Comparison of ENCODE assay signal across 12 cellular contexts in the genomic region with DNA sequence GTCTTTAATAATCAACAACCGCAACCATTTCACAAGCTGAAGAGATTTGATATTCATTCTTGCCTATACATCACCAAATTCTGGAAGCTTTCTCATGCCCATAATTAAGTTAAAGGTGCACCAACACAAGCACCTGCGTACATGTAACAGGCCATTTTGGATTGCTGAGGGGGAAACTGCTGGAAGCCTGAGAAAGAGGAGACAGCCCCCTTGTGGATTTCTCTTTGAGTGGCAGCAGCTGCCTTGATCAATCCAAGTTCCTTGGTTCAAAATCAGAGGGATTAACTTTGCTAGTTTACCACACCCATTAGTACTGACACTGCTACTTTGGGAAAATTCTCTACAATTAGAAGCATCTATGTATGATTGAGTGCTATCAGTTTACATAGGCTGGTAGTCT.
DNase-seq lines count a peak whose midpoint lies in the region; ATAC-seq and TF ChIP-seq lines count a peak whose summit lies in the region.
"Had no signal": no experiment of that assay in that cellular context is flagged by ENCODE, and none has a peak within 500 bp of the region (broad histone marks: within the 10 kb centered on the region; RNA-seq: fewer than 3 reads in every experiment).

No MANE protein-coding gene starts in this region.

- H2BK120ac ChIP-seq in mesendoderm (ENCODE audit: low read depth, low read length) = no peak overlapping the region

- H4K5ac ChIP-seq in mesendoderm (ENCODE audit: low read length) = no peak overlapping the region

- H3K79me1 ChIP-seq in mesendoderm (ENCODE audit: low read length) = no peaks in the 10 kb centered on the region

- H3K4me3 ChIP-seq in HAP-1 = no peak overlapping the region
- H3K4me3 ChIP-seq in astrocyte of the spinal cord (ENCODE audit: low read depth, low read length) = no peak overlapping the region
- no peak overlapping the region for H3K4me3 ChIP-seq in mesendoderm (ENCODE audit: low read length)
- no peak overlapping the region for H3K4me3 ChIP-seq in right atrium auricular region
- H3K4me3 ChIP-seq: breast epithelium, gastrocnemius medialis had no signal

- H3K23ac ChIP-seq in mesendoderm (ENCODE audit: low read length) = no peak overlapping the region

- TF ChIP-seq CTCF in astrocyte of the spinal cord (IDR thresholded peaks at IDR 0.05; ENCODE audit: low read depth, low read length) (peak; percentile 34), right atrium auricular region (IDR thresholded peaks at IDR 0.05) (no peak)

- no peak overlapping the region for H3K9ac ChIP-seq in mesendoderm (ENCODE audit: low read length)

- H3K27me3 ChIP-seq in HAP-1 (ENCODE audit: low read depth) = no peaks in the 10 kb centered on the region
- no peaks in the 10 kb centered on the region for H3K27me3 ChIP-seq in mesendoderm (ENCODE audit: insufficient read depth, low read length, poor library complexity)
- no peaks in the 10 kb centered on the region for H3K27me3 ChIP-seq in right atrium auricular region
- H3K27me3 ChIP-seq: breast epithelium, gastrocnemius medialis had no signal

- H3K4ac ChIP-seq in mesendoderm (ENCODE audit: low read depth, low read length) = no peak overlapping the region

- H2BK15ac ChIP-seq in mesendoderm (replicated peaks; ENCODE audit: low read depth) = no peak overlapping the region

- DNase-seq in HAP-1 (ENCODE audit: low spot score in 2 of 2) (peak; percentile 42 to 45), NCI-H524 (lab: John Stamatoyannopoulos, UW) (peak; percentile 65 to 83), astrocyte of the spinal cord (ENCODE audit: low read depth, low spot score) (no peak), mesendoderm (peak; percentile 72), right atrium auricular region (ENCODE audit: low spot score) (no peak)
- DNase-seq: activated CD8-positive, alpha-beta memory T cell treated with anti-CD3 and anti-CD28 coated beads, Interleukin-2, amount 50 U/mL, for 4 hours; gastrocnemius medialis; NCI-H187 had no signal

- H3K4me1 ChIP-seq in HAP-1 (peaks cover 4% of the 10 kb centered on the region), mesendoderm (ENCODE audit: control insufficient read depth, low read depth, low read length) (no peaks in the 10 kb centered on the region), right atrium auricular region (no peaks in the 10 kb centered on the region)
- H3K4me1 ChIP-seq: breast epithelium, gastrocnemius medialis had no signal

- ATAC-seq in GM18498 (IDR thresholded peaks at IDR 0.05; ENCODE audit: unreplicated experiment) = no peak
- no peak for ATAC-seq in HG03432 (IDR thresholded peaks at IDR 0.05; ENCODE audit: unreplicated experiment)
- ATAC-seq in GM21529 (IDR thresholded peaks at IDR 0.05; ENCODE audit: unreplicated experiment) = no peak
- ATAC-seq: gastrocnemius medialis had no signal

- H3K18ac ChIP-seq in mesendoderm (ENCODE audit: low read length) = no peak overlapping the region

- H4K8ac ChIP-seq in mesendoderm (ENCODE audit: low read depth, low read length) = no peak overlapping the region

- H3K9me3 ChIP-seq in HAP-1 (no peaks in the 10 kb centered on the region), right atrium auricular region (no peaks in the 10 kb centered on the region)
- H3K9me3 ChIP-seq: breast epithelium, gastrocnemius medialis had no signal

- H3K4me2 ChIP-seq in mesendoderm (ENCODE audit: low read length) = no peak overlapping the region

- WGBS in mesendoderm (ENCODE audit: extremely low coverage, insufficient coverage, low lambda C conversion rate) = no CpG with 5 or more reads among the region's 2 CpGs

- H2AK5ac ChIP-seq in mesendoderm (ENCODE audit: low read length) = no peak overlapping the region

- H3K27ac ChIP-seq in mesendoderm (ENCODE audit: low read depth, low read length) (no peak overlapping the region), right atrium auricular region (no peak overlapping the region)
- H3K27ac ChIP-seq: breast epithelium, gastrocnemius medialis had no signal

- in situ Hi-C loops in HAP-1 (cut with MboI; ENCODE audit: low sequenced_read_pairs) = no loop called here
- in situ Hi-C loops in astrocyte of the spinal cord (cut with HindIII; ENCODE audit: low sequenced_read_pairs) = no loop called here

- no peaks in the 10 kb centered on the region for H3K79me2 ChIP-seq in mesendoderm (ENCODE audit: control insufficient read depth, insufficient read depth, low read length)

- no peak overlapping the region for H3K56ac ChIP-seq in mesendoderm (ENCODE audit: low read length)

- no peak overlapping the region for H2BK5ac ChIP-seq in mesendoderm (ENCODE audit: low read length)

- no peaks in the 10 kb centered on the region for H3K36me3 ChIP-seq in HAP-1 (replicated peaks)
- H3K36me3 ChIP-seq in mesendoderm (ENCODE audit: control insufficient read depth, insufficient read depth, low read length) = no peaks in the 10 kb centered on the region
- no peaks in the 10 kb centered on the region for H3K36me3 ChIP-seq in right atrium auricular region
- H3K36me3 ChIP-seq: breast epithelium, gastrocnemius medialis had no signal

Comparison
In these comparisons a context has a peak if more than half of its experiments do, and no peak if none do; other contexts are left out.
1. DNase-seq: peak in HAP-1 (2 of 2), NCI-H524 (2 of 2) and mesendoderm (single experiment); none in astrocyte of the spinal cord (single experiment) and right atrium auricular region (single experiment).